ENCODE assay signal across 1 cellular context in the genomic region with DNA sequence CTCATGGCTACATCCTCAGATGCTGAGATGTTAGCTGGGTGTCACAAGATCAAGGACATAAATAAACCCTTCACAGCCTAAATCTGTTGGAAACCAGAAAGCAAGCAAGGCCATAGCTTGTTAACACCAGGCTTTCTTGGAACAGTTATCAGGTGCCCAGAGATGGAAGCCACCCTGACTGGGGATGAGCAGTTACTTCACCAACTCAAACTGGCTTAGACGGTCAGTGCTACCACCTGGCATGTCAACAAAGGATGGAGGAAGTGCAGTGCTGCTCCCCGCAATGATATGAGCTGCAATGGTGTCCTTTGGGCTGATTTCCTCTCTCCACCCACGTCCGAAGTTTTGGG.
TF ChIP-seq lines count a peak whose summit lies in the region.

No MANE protein-coding gene starts in this region.

TF ChIP-seq in K562, 482 proteins besides CTCF, POLR2A, EP300 and RAD21 (continued from another document):
- TF ChIP-seq MED1 (CRISPR knock-in tag; IDR thresholded peaks at IDR 0.05; ENCODE audit: borderline replicate concordance) (no peak), TOE1 (IDR thresholded peaks at IDR 0.05; ENCODE audit: borderline replicate concordance) (0 out of 2 replicates have a peak, but pooled peaks have one; percentile 5), TOE1 (CRISPR knock-in tag; IDR thresholded peaks at IDR 0.05; ENCODE audit: borderline replicate concordance, low read depth) (no peak), ZC3H8 (IDR thresholded peaks at IDR 0.05) (no peak), MNT (conservative IDR thresholded peaks at IDR 0.05) (peak in 1 of 2 experiments; percentile 40; a peak in 1 of 4 replicates), CBX5 (IDR thresholded peaks at IDR 0.05; ENCODE audit: borderline replicate concordance, low read depth) (no peak), ZNF311 (CRISPR knock-in tag; IDR thresholded peaks at IDR 0.05) (no peak), SRSF9 (IDR thresholded peaks at IDR 0.05; ENCODE audit: borderline replicate concordance, low read depth, low read length) (no peak), FOXK2 (conservative IDR thresholded peaks at IDR 0.05 in 1 of 2, IDR thresholded peaks at IDR 0.05 in 1 of 2; ENCODE audit: low read depth in 2 of 2) (peak in 1 of 2 experiments; percentile 18; a peak in 1 of 4 replicates), PCBP2 (IDR thresholded peaks at IDR 0.05; ENCODE audit: low read depth, low read length, poor library complexity, severe bottlenecking) (no peak), HMG20A (CRISPR knock-in tag; conservative IDR thresholded peaks at IDR 0.05) (no peak), IFI16 (CRISPR knock-in tag; IDR thresholded peaks at IDR 0.05) (no peak), RNF219 (CRISPR knock-in tag; IDR thresholded peaks at IDR 0.05) (no peak), BRF1 (IDR thresholded peaks at IDR 0.05; ENCODE audit: borderline replicate concordance, extremely low read depth, insufficient read length) (no peak), ZNF124 (CRISPR knock-in tag; IDR thresholded peaks at IDR 0.05) (no peak), ZNF551 (CRISPR knock-in tag; IDR thresholded peaks at IDR 0.05) (no peak), LCOR (CRISPR knock-in tag; IDR thresholded peaks at IDR 0.05) (no peak), SRSF7 (optimal IDR thresholded peaks at IDR 0.05; ENCODE audit: low read depth, low read length) (no peak), SRSF1 (IDR thresholded peaks at IDR 0.05; ENCODE audit: low read depth, low read length) (no peak), NFATC3 (IDR thresholded peaks at IDR 0.05) (no peak), ASH1L (IDR thresholded peaks at IDR 0.05; ENCODE audit: borderline replicate concordance, low read depth, partially characterized antibody) (no peak), ZNF584 (CRISPR knock-in tag; IDR thresholded peaks at IDR 0.05; ENCODE audit: low read depth) (no peak), ETV5 (CRISPR knock-in tag; IDR thresholded peaks at IDR 0.05; ENCODE audit: low read depth) (no peak), LARP7 (IDR thresholded peaks at IDR 0.05) (no peak), ARID1B (IDR thresholded peaks at IDR 0.05) (no peak), HDGF (IDR thresholded peaks at IDR 0.05) (no peak)
- TF ChIP-seq, protein P1, sequence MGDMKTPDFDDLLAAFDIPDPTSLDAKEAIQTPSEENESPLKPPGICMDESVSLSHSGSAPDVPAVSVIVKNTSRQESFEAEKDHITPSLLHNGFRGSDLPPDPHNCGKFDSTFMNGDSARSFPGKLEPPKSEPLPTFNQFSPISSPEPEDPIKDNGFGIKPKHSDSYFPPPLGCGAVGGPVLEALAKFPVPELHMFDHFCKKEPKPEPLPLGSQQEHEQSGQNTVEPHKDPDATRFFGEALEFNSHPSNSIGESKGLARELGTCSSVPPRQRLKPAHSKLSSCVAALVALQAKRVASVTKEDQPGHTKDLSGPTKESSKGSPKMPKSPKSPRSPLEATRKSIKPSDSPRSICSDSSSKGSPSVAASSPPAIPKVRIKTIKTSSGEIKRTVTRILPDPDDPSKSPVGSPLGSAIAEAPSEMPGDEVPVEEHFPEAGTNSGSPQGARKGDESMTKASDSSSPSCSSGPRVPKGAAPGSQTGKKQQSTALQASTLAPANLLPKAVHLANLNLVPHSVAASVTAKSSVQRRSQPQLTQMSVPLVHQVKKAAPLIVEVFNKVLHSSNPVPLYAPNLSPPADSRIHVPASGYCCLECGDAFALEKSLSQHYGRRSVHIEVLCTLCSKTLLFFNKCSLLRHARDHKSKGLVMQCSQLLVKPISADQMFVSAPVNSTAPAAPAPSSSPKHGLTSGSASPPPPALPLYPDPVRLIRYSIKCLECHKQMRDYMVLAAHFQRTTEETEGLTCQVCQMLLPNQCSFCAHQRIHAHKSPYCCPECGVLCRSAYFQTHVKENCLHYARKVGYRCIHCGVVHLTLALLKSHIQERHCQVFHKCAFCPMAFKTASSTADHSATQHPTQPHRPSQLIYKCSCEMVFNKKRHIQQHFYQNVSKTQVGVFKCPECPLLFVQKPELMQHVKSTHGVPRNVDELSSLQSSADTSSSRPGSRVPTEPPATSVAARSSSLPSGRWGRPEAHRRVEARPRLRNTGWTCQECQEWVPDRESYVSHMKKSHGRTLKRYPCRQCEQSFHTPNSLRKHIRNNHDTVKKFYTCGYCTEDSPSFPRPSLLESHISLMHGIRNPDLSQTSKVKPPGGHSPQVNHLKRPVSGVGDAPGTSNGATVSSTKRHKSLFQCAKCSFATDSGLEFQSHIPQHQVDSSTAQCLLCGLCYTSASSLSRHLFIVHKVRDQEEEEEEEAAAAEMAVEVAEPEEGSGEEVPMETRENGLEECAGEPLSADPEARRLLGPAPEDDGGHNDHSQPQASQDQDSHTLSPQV (IDR thresholded peaks at IDR 0.05), result no peak
- TF ChIP-seq, protein P2, sequence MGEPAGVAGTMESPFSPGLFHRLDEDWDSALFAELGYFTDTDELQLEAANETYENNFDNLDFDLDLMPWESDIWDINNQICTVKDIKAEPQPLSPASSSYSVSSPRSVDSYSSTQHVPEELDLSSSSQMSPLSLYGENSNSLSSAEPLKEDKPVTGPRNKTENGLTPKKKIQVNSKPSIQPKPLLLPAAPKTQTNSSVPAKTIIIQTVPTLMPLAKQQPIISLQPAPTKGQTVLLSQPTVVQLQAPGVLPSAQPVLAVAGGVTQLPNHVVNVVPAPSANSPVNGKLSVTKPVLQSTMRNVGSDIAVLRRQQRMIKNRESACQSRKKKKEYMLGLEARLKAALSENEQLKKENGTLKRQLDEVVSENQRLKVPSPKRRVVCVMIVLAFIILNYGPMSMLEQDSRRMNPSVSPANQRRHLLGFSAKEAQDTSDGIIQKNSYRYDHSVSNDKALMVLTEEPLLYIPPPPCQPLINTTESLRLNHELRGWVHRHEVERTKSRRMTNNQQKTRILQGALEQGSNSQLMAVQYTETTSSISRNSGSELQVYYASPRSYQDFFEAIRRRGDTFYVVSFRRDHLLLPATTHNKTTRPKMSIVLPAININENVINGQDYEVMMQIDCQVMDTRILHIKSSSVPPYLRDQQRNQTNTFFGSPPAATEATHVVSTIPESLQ (CRISPR knock-in tag; IDR thresholded peaks at IDR 0.05), result 0 out of 2 replicates have a peak, but pooled peaks have one; percentile 13
